21 cellular contexts compared by ENCODE assay signal in genomic region chr2:8841962-8842361, GRCh38.
"Had no signal": no experiment of that assay in that cellular context is flagged by ENCODE, and none has a peak within 500 bp of the region (broad histone marks: within the 10 kb centered on the region; RNA-seq: fewer than 3 reads in every experiment).

No MANE protein-coding gene starts in this region.

- H3K36me3 ChIP-seq: heart right ventricle, pancreas, right atrium auricular region, upper lobe of left lung had no signal

- H3K9me3 Mint-ChIP-seq: activated naive CD4-positive, alpha-beta T cell treated with anti-CD3 and anti-CD28 coated beads, Interleukin-2, amount 10 ng/mL, durations not matched to agents 7 days and 5 days; activated T-cell treated with anti-CD3 and anti-CD28 coated beads, Interleukin-2, amount 50 U/mL, for 72 hours; natural killer cell had no signal

- H3K9me3 ChIP-seq: heart right ventricle, pancreas, psoas muscle, right atrium auricular region, upper lobe of left lung had no signal

- H3K27ac Mint-ChIP-seq: activated naive CD4-positive, alpha-beta T cell treated with anti-CD3 and anti-CD28 coated beads, Interleukin-2, amount 10 ng/mL, durations not matched to agents 7 days and 5 days; activated T-cell treated with anti-CD3 and anti-CD28 coated beads, Interleukin-2, amount 50 U/mL, for 72 hours; natural killer cell had no signal

- H3K36me3 Mint-ChIP-seq: natural killer cell had no signal

- H3K4me3 ChIP-seq: heart right ventricle, pancreas, psoas muscle, right atrium auricular region, upper lobe of left lung had no signal

- H3K27ac ChIP-seq: heart right ventricle, pancreas, psoas muscle, right atrium auricular region, upper lobe of left lung had no signal

- H3K27me3 ChIP-seq: pancreas, right atrium auricular region, upper lobe of left lung had no signal

- DNase-seq: activated CD4-positive, alpha-beta T cell treated with anti-CD3 and anti-CD28 coated beads, Interleukin-2, amount 50 U/mL, for 4 hours; activated CD8-positive, alpha-beta memory T cell treated with anti-CD3 and anti-CD28 coated beads for 24 hours; activated effector memory CD4-positive, alpha-beta T cell treated with Interleukin-2 at 50 U/mL for 16 hours; activated naive CD4-positive, alpha-beta T cell treated with anti-CD3 and anti-CD28 coated beads, Interleukin-2, amount 10 ng/mL, durations not matched to agents 7 days and 5 days; activated T-cell treated with anti-CD3 and anti-CD28 coated beads, Interleukin-2, amount 50 U/mL, for 72 hours; amygdala; cortex of kidney; foreskin fibroblast; heart right ventricle; islet precursor cell; left cardiac atrium; midbrain; natural killer cell; pancreas; psoas muscle; stimulated activated CD4-positive, alpha-beta T cell treated with anti-CD3 and anti-CD28 coated beads, Interleukin-12 subunit alpha, Interleukin-12 subunit beta, amount 100 ng/mL, for 4 hours; stimulated activated CD4-positive, alpha-beta T cell treated with anti-CD3 and anti-CD28 coated beads, Interleukin-4, amount 100 ng/mL, for 4 hours; stimulated activated naive CD8-positive, alpha-beta T cell treated with anti-CD3 and anti-CD28 coated beads, Interleukin-15, Interleukin-2, amounts not matched to agents 100 U/mL and 50 U/mL, for 24 hours; upper lobe of left lung had no signal

- FAIRE-seq: endometrium, pancreas had no signal

- ATAC-seq: activated T-cell treated with anti-CD3 and anti-CD28 coated beads, Interleukin-2, amount 50 U/mL, for 72 hours; heart right ventricle; left cardiac atrium; natural killer cell; pancreas; psoas muscle; stimulated activated naive CD8-positive, alpha-beta T cell treated with anti-CD3 and anti-CD28 coated beads, Interleukin-15, Interleukin-2, amounts not matched to agents 100 U/mL and 50 U/mL, for 24 hours had no signal

- H3K4me1 ChIP-seq: pancreas, psoas muscle had no signal

- H3K4me3 Mint-ChIP-seq: activated naive CD4-positive, alpha-beta T cell treated with anti-CD3 and anti-CD28 coated beads, Interleukin-2, amount 10 ng/mL, durations not matched to agents 7 days and 5 days; activated T-cell treated with anti-CD3 and anti-CD28 coated beads, Interleukin-2, amount 50 U/mL, for 72 hours; natural killer cell had no signal
